ENCODE assay signal across 14 cellular contexts in genomic region chr21:16863541-16863940, GRCh38.
DNase-seq lines count a peak whose midpoint lies in the region; ATAC-seq and TF ChIP-seq lines count a peak whose summit lies in the region.
"Had no signal": no experiment of that assay in that cellular context is flagged by ENCODE, and none has a peak within 500 bp of the region (broad histone marks: within the 10 kb centered on the region; RNA-seq: fewer than 3 reads in every experiment).

No MANE protein-coding gene starts in this region.

- no peak for ATAC-seq in GM18498 (IDR thresholded peaks at IDR 0.05; ENCODE audit: unreplicated experiment)
- ATAC-seq: A549 had no signal

- TF ChIP-seq CTCF in osteocyte (IDR thresholded peaks at IDR 0.05) = no peak

- no peaks in the 10 kb centered on the region for H3K27me3 Mint-ChIP-seq in osteocyte (ENCODE audit: unreplicated experiment)

- H3K36me3 Mint-ChIP-seq in osteocyte (ENCODE audit: unreplicated experiment) = peaks cover 3% of the 10 kb centered on the region

- no peaks in the 10 kb centered on the region for H3K4me1 Mint-ChIP-seq in osteocyte (ENCODE audit: unreplicated experiment)

- H3K9me3 Mint-ChIP-seq in osteocyte (ENCODE audit: unreplicated experiment) = peaks cover 16% of the 10 kb centered on the region

- H3K27ac Mint-ChIP-seq in osteocyte (ENCODE audit: unreplicated experiment) = no peak overlapping the region

- DNase-seq in SKM-1 treated with dmso at 0.1 percent for 144 hours (lab: John Stamatoyannopoulos, UW; ENCODE audit: unreplicated experiment) = peak; percentile 18
- DNase-seq in SKM-1 (lab: John Stamatoyannopoulos, UW; ENCODE audit: unreplicated experiment) = no peak
- DNase-seq in NCI-H69 (lab: John Stamatoyannopoulos, UW) = peak; percentile 35
- peak; percentile 41 for DNase-seq in amniotic epithelial cell (ENCODE audit: low read depth)
- no peak for DNase-seq in retina
- no peak for DNase-seq in hypothalamus (lab: John Stamatoyannopoulos, UW)
- no peak for DNase-seq in osteocyte (ENCODE audit: extremely low spot score, unreplicated experiment)
- DNase-seq: DMS153, EL, KBM-7, NCI-H446 treated with DMSO at 0.1 percent for 48 hours, OCI-M1 had no signal

- H3K4me3 Mint-ChIP-seq in osteocyte (ENCODE audit: unreplicated experiment) = no peak overlapping the region

Comparison
In these comparisons a context has a peak if more than half of its experiments do, and no peak if none do; other contexts are left out.
1. DNase-seq: peak in SKM-1 treated with dmso at 0.1 percent for 144 hours (single experiment), NCI-H69 (single experiment) and amniotic epithelial cell (single experiment); none in SKM-1 (single experiment), retina (single experiment), hypothalamus (0 of 51) and osteocyte (single experiment).